In the genomic region with DNA sequence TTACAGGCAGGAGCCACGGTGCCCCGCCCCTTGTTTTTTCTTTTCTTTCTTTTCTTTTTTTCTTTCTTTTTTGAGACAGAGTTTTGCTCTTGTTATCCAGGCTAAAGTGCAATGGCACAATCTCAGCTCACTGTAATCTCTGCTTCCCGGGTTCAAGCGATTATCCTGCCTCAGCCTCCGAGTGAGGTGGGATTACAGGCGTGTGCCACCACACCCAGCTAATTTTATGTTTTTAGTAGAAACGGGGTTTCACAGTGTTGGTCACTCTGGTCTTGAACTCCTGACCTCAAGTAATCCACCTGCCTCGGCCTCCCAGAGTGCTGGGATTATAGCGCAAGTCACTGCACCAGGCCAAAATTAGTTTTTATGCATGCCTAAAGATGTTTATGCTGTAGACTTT, we compare ENCODE assay signal across 1 cellular context.
TF ChIP-seq lines count a peak whose summit lies in the region.

No MANE protein-coding gene starts in this region.

TF ChIP-seq in K562, 482 proteins besides CTCF, POLR2A, EP300 and RAD21:
- TF ChIP-seq KDM1A (IDR thresholded peaks at IDR 0.05) (peak; percentile 33 to 69; a peak in 3 of 4 replicates), ESRRA (IDR thresholded peaks at IDR 0.05; ENCODE audit: borderline replicate concordance, low read depth) (no peak), TCF3 (CRISPR knock-in tag; IDR thresholded peaks at IDR 0.05) (0 out of 2 replicates have a peak, but pooled peaks have one; percentile 2)
- TF ChIP-seq, protein P1, sequence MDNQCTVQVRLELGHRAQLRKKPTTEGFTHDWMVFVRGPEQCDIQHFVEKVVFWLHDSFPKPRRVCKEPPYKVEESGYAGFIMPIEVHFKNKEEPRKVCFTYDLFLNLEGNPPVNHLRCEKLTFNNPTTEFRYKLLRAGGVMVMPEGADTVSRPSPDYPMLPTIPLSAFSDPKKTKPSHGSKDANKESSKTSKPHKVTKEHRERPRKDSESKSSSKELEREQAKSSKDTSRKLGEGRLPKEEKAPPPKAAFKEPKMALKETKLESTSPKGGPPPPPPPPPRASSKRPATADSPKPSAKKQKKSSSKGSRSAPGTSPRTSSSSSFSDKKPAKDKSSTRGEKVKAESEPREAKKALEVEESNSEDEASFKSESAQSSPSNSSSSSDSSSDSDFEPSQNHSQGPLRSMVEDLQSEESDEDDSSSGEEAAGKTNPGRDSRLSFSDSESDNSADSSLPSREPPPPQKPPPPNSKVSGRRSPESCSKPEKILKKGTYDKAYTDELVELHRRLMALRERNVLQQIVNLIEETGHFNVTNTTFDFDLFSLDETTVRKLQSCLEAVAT (IDR thresholded peaks at IDR 0.05): peak in 1 of 2 experiments; percentile 25; a peak in 1 of 4 replicates
TF ChIP-seq in K562: peak in this region for 3.
